1 cellular context compared by ENCODE assay signal in the genomic region with DNA sequence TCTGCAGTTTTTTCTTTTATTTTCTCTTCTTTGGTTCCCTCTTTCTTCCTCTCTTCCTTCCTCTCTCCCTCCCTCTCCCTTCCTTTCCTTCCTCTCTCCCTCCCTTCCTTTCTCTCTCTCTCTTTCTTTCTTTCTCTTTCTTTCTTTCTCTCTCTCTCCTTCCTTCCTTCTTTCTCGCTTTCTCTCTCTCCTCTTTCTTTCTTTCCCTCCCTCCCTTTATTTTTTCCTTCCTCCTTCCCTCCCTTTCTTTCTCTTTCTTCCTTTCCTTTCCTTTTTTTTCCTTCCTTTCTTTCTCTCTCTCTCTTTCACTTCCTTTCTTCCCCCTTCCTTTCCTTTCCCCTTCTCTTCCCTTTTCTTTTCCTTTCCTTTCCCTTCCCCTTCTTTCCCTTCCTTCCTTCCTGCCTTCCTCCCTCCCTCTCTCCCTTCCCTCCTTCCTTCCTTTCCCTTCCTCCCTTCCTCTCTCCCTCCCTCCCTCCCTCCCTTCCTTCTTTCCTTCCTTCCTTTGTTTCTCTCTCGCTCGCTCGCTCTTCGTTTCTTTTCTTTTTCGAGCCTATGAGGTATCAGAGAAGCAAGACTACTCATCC.
TF ChIP-seq lines count a peak whose summit lies in the region.

No MANE protein-coding gene starts in this region.

TF ChIP-seq in endothelial cell of umbilical vein, 7 proteins besides CTCF, POLR2A, EP300 and RAD21 (continued from another document):
- no peak for TF ChIP-seq FOS (IDR thresholded peaks at IDR 0.05; ENCODE audit: borderline replicate concordance, insufficient read depth, low read length)
- TF ChIP-seq, protein P1, sequence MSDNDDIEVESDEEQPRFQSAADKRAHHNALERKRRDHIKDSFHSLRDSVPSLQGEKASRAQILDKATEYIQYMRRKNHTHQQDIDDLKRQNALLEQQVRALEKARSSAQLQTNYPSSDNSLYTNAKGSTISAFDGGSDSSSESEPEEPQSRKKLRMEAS (IDR thresholded peaks at IDR 0.05; ENCODE audit: insufficient read depth, insufficient read length): no peak
- no peak for TF ChIP-seq JUN (IDR thresholded peaks at IDR 0.05; ENCODE audit: borderline replicate concordance, insufficient read depth, insufficient read length, low read depth)
